7 cellular contexts compared by ENCODE assay signal in the genomic region with DNA sequence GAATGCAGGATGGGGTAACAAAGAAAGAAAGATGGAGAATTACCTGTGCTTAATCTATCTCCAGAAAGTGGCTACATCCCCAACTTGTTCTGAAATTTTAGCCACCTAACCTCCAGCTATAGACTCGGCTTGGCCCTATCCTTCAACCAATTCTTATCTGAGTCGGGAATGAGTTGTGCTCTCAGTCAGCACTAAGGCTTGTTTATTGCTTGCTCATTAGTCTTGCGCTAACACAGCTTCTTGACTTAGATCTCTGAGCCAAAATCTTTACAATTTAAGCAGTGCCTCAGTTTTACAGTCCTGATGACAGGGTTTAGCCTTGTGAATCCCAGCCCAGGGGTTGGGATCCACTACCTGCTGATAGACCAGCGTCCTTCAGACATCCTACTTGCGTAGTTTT.
DNase-seq lines count a peak whose midpoint lies in the region; ATAC-seq, FAIRE-seq and TF ChIP-seq lines count a peak whose summit lies in the region.
"Not testable (repeated sequence)": the region's sequence is repeated elsewhere in the genome, so short reads cannot be mapped to it uniquely, and the experiment has no call there.

No MANE protein-coding gene starts in this region.

- not testable (repeated sequence) for H3K9ac ChIP-seq in astrocyte (ENCODE audit: low read length); keratinocyte (ENCODE audit: control insufficient read depth, extremely low read depth, insufficient read depth, low read length); trophoblast cell (ENCODE audit: low read length)

- H3K36me3 ChIP-seq in astrocyte (ENCODE audit: insufficient read depth, low read length); bronchial epithelial cell (ENCODE audit: control insufficient read depth, insufficient read depth, low read length); hepatocyte (replicated peaks; ENCODE audit: insufficient read depth, low read depth); keratinocyte (ENCODE audit: control insufficient read depth in 2 of 2, extremely low read depth in 1 of 2, insufficient read depth in 2 of 2, low read length in 2 of 2); trophoblast cell (ENCODE audit: control insufficient read depth in 1 of 2, insufficient read depth in 2 of 2, low read length in 2 of 2): not testable (repeated sequence)

- not testable (repeated sequence) for H3K79me2 ChIP-seq in astrocyte (ENCODE audit: insufficient read depth, low read length); hepatocyte; keratinocyte (ENCODE audit: control insufficient read depth, insufficient read depth, low read length); trophoblast cell (ENCODE audit: control insufficient read depth, insufficient read depth, low read length, poor library complexity)

- not testable (repeated sequence) for H4K8ac ChIP-seq in trophoblast cell (ENCODE audit: low read depth, low read length)

- DNase-seq in WTC11 (ENCODE audit: low spot score); bronchial epithelial cell (ENCODE audit: low read depth); hepatocyte (ENCODE audit: low spot score); keratinocyte (ENCODE audit: low read depth, low spot score); trophoblast cell; type B pancreatic cell (ENCODE audit: extremely low spot score, unreplicated experiment): not testable (repeated sequence)
- DNase-seq in astrocyte (ENCODE audit: low read depth) = peak; percentile 44

- H3K4me3 ChIP-seq in astrocyte (ENCODE audit: insufficient read depth, low read depth, low read length); bronchial epithelial cell (ENCODE audit: low read depth, low read length); hepatocyte; keratinocyte (ENCODE audit: control insufficient read depth in 2 of 3, extremely low read depth in 1 of 3, insufficient read depth in 2 of 3, low read depth in 1 of 3, low read length in 3 of 3); trophoblast cell (ENCODE audit: low read depth, low read length): not testable (repeated sequence)

- H4K91ac ChIP-seq in trophoblast cell (ENCODE audit: low read depth, low read length) = peak overlapping the region; percentile 83

- not testable (repeated sequence) for H3K9me2 ChIP-seq in hepatocyte (replicated peaks; ENCODE audit: insufficient read depth)

- H3K4me1 Mint-ChIP-seq in WTC11; type B pancreatic cell (ENCODE audit: unreplicated experiment): not testable (repeated sequence)
- H3K4me1 Mint-ChIP-seq in astrocyte (ENCODE audit: low read depth, unreplicated experiment) = peaks cover 37% of the 10 kb centered on the region

- H3K27ac ChIP-seq in astrocyte (ENCODE audit: low read depth, low read length); keratinocyte (ENCODE audit: control insufficient read depth, insufficient read depth, low read length): not testable (repeated sequence)
- H3K27ac ChIP-seq in hepatocyte (peak overlapping the region; percentile 54), trophoblast cell (ENCODE audit: low read depth, low read length) (peak overlapping the region; percentile 91)

- FAIRE-seq in astrocyte (lab: Jason Lieb, UNC); keratinocyte (lab: Jason Lieb, UNC): not testable (repeated sequence)
- FAIRE-seq in bronchial epithelial cell (lab: Jason Lieb, UNC) = peak; percentile 92

- CTCF ChIA-PET in WTC11 (lab: Charles Lee) = not testable (repeated sequence)

- H3K79me1 ChIP-seq in trophoblast cell (ENCODE audit: low read length) = peaks cover 10% of the 10 kb centered on the region

- not testable (repeated sequence) for H4K20me1 ChIP-seq in astrocyte (ENCODE audit: insufficient read depth, low read length); hepatocyte (ENCODE audit: insufficient read depth, poor library complexity, severe bottlenecking); keratinocyte (ENCODE audit: control insufficient read depth, extremely low read depth, insufficient read depth, low read length)

- not testable (repeated sequence) for H3K27ac Mint-ChIP-seq in WTC11
- H3K27ac Mint-ChIP-seq in astrocyte (ENCODE audit: unreplicated experiment) = peak overlapping the region; percentile 66
- H3K27ac Mint-ChIP-seq in type B pancreatic cell = peak overlapping the region; percentile 48

- H3K23ac ChIP-seq in trophoblast cell (ENCODE audit: low read length) = not testable (repeated sequence)

- not testable (repeated sequence) for H3K9me1 ChIP-seq in keratinocyte (ENCODE audit: control insufficient read depth, extremely low read depth, insufficient read depth, low read length)

- not testable (repeated sequence) for H3K4me3 Mint-ChIP-seq in WTC11; astrocyte (ENCODE audit: unreplicated experiment); type B pancreatic cell

- H2BK120ac ChIP-seq in trophoblast cell (ENCODE audit: insufficient read depth, low read length, poor library complexity) = peak overlapping the region; percentile 68

- H2AFZ ChIP-seq in astrocyte (ENCODE audit: low read depth, low read length); hepatocyte; trophoblast cell (ENCODE audit: insufficient read depth, low read length, poor library complexity): not testable (repeated sequence)
- H2AFZ ChIP-seq in keratinocyte (ENCODE audit: control insufficient read depth, low read length) = peak overlapping the region; percentile 3

- POLR2A ChIA-PET in WTC11 (lab: Charles Lee) = not testable (repeated sequence)

- H3K9me3 Mint-ChIP-seq in WTC11; astrocyte (ENCODE audit: unreplicated experiment); type B pancreatic cell: not testable (repeated sequence)

- not testable (repeated sequence) for H3K27me3 ChIP-seq in astrocyte (ENCODE audit: insufficient read depth, low read length); bronchial epithelial cell (ENCODE audit: control insufficient read depth, insufficient read depth, low read length); hepatocyte; keratinocyte (ENCODE audit: control insufficient read depth, extremely low read depth, insufficient read depth, low read length); trophoblast cell (ENCODE audit: insufficient read depth, low read length)

- not testable (repeated sequence) for H2AK5ac ChIP-seq in trophoblast cell (ENCODE audit: low read length)

- dilution Hi-C loops in keratinocyte (cut with MboI; ENCODE audit: extremely low pct_ligation_motif_present, low sequenced_read_pairs) = not testable (repeated sequence)

- not testable (repeated sequence) for H3K27me3 Mint-ChIP-seq in WTC11 (ENCODE audit: low read depth); astrocyte (ENCODE audit: low read depth, unreplicated experiment); type B pancreatic cell

- WGBS in hepatocyte (ENCODE audit: low lambda C conversion rate, missing lambda C conversion rate) = 62% methylated on average over 5 of the region's 5 CpGs
- WGBS in trophoblast cell (ENCODE audit: extremely low coverage, insufficient coverage, insufficient read length) = no CpG with 5 or more reads among the region's 5 CpGs

- H3K9me3 ChIP-seq in astrocyte (ENCODE audit: insufficient read depth, low read depth, low read length); hepatocyte (ENCODE audit: low read depth); keratinocyte (ENCODE audit: control insufficient read depth, low read depth, low read length); trophoblast cell (ENCODE audit: insufficient read depth, low read depth, low read length): not testable (repeated sequence)

- not testable (repeated sequence) for TF ChIP-seq CTCF in WTC11 (IDR thresholded peaks at IDR 0.05); astrocyte (IDR thresholded peaks at IDR 0.05; ENCODE audit: insufficient read depth, low read depth, low read length); bronchial epithelial cell (IDR thresholded peaks at IDR 0.05; ENCODE audit: insufficient read depth, low read length, severe bottlenecking); hepatocyte (IDR thresholded peaks at IDR 0.05; ENCODE audit: poor library complexity); keratinocyte (optimal IDR thresholded peaks at IDR 0.05 in 1 of 3, IDR thresholded peaks at IDR 0.05 in 1 of 3, conservative IDR thresholded peaks at IDR 0.05 in 1 of 3; ENCODE audit: extremely low read depth in 1 of 3, insufficient read depth in 2 of 3, low read length in 3 of 3); type B pancreatic cell (conservative IDR thresholded peaks at IDR 0.05)

- H3K4me1 ChIP-seq in astrocyte (ENCODE audit: insufficient read depth, low read length); hepatocyte (ENCODE audit: insufficient read depth); keratinocyte (ENCODE audit: control insufficient read depth, extremely low read depth, insufficient read depth, low read length); trophoblast cell (ENCODE audit: control insufficient read depth in 1 of 2, insufficient read depth in 2 of 2, low read length in 2 of 2): not testable (repeated sequence)

- H4K12ac ChIP-seq in trophoblast cell (ENCODE audit: low read depth, low read length) = not testable (repeated sequence)

- not testable (repeated sequence) for H3K18ac ChIP-seq in trophoblast cell (ENCODE audit: low read length)

- H3K14ac ChIP-seq in trophoblast cell (ENCODE audit: low read length) = not testable (repeated sequence)

- not testable (repeated sequence) for H3K4me2 ChIP-seq in astrocyte (ENCODE audit: low read length); hepatocyte; keratinocyte (ENCODE audit: control insufficient read depth, extremely low read depth, insufficient read depth, low read depth, low read length)
- H3K4me2 ChIP-seq in trophoblast cell (ENCODE audit: low read length) = peak overlapping the region; percentile 16

- H2BK12ac ChIP-seq in trophoblast cell (ENCODE audit: low read length) = peak overlapping the region; percentile 61

- H3K36me3 Mint-ChIP-seq in WTC11; astrocyte (ENCODE audit: low read depth, unreplicated experiment); type B pancreatic cell: not testable (repeated sequence)

- peak; percentile 32; the same call in 1 of the 2 replicates for ATAC-seq in WTC11

- peak overlapping the region; percentile 64 for H2BK5ac ChIP-seq in trophoblast cell (ENCODE audit: low read depth, low read length, poor library complexity)

- not testable (repeated sequence) for H3K4ac ChIP-seq in trophoblast cell (ENCODE audit: low read depth, low read length)
